8 cellular contexts compared by ENCODE assay signal in the genomic region with DNA sequence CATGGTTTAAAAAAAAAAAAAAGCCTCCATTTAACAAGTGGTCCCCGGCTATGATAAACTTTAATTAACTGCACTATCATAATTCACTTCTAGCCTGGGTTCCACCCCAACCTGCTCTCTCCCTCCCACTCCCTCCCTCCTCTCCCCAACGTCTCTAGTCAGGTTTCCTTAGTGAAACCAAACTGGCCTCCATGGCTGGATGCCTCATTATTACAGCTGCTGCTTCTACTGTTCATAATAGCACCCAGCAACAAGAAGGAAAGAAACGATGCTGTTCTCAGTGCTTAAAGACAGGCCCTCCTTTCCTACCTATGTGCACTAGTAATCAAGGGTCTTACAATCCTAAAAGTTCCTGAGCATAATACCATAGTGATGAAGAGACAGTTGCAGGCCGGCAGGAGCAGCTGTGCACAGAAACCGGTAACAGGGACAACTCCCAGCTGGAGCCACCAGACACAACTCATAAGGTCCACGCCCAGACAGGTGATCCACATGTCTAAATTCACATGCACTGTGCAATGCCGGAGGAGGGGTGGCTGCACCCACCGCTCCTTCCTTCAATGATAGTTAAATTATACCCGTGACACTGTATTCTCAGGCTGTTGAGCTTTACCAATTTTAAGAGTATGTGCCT. TPM values are rescaled to one million over a fixed set of nuclear protein-coding genes. Genes with fewer than 3 reads are reported as not detected.
A peak's percentile ranks its signal among the peaks of the same experiment; 100 is the strongest.
DNase-seq lines count a peak whose midpoint lies in the region; ATAC-seq, FAIRE-seq and TF ChIP-seq lines count a peak whose summit lies in the region.

No MANE protein-coding gene starts in this region.

- peaks cover 5% of the 10 kb centered on the region for H3K9me1 ChIP-seq in K562 (ENCODE audit: control insufficient read depth, insufficient read depth, low read length)

- H4K20me1 ChIP-seq in K562 (replicated peaks; ENCODE audit: control insufficient read depth, insufficient read depth, low read length) = peaks cover 4% of the 10 kb centered on the region; the same call in 1 of the 2 replicates

- H3K9me3 ChIP-seq in K562 (replicated peaks; ENCODE audit: control insufficient read depth, insufficient read depth, low read depth, low read length) (no peaks in the 10 kb centered on the region), skeletal muscle tissue (ENCODE audit: control insufficient read depth in 3 of 3, low read length in 3 of 3) (no peaks in the 10 kb centered on the region)
- H3K9me3 ChIP-seq in effector memory CD4-positive, alpha-beta T cell (ENCODE audit: control insufficient read depth, low read length) = no peaks in the 10 kb centered on the region

- ATAC-seq in K562 (no peak), HG03439 (IDR thresholded peaks at IDR 0.05; ENCODE audit: unreplicated experiment) (no peak)

- TF ChIP-seq CTCF in K562 (IDR thresholded peaks at IDR 0.05 in 2 of 3, conservative IDR thresholded peaks at IDR 0.05 in 1 of 3; ENCODE audit: insufficient read depth in 2 of 3, low read depth in 1 of 3, low read length in 3 of 3) = no peak

- H2AFZ ChIP-seq in K562 (ENCODE audit: low read depth, low read length) = no peak overlapping the region

- H3K79me2 ChIP-seq in K562 (ENCODE audit: control insufficient read depth, insufficient read depth, low read length) = peaks cover 32% of the 10 kb centered on the region

- H3K4me1 ChIP-seq in K562 (replicated peaks in 1 of 2; ENCODE audit: control insufficient read depth in 2 of 2, insufficient read depth in 2 of 2, low read length in 2 of 2) (peaks cover 21 to 37% of the 10 kb centered on the region in 2 experiments), skeletal muscle tissue (ENCODE audit: control insufficient read depth in 3 of 3, insufficient read depth in 3 of 3, low read length in 3 of 3) (peaks cover 39 to 50% (median 44%) of the 10 kb centered on the region in 3 donors)
- H3K4me1 ChIP-seq in effector memory CD4-positive, alpha-beta T cell (ENCODE audit: control insufficient read depth, insufficient read depth, low read length, poor library complexity, severe bottlenecking) = peaks cover 44% of the 10 kb centered on the region

- CTCF ChIA-PET in K562 (lab: Yijun Ruan, JAX; ENCODE audit: low intra/inter-chr PET ratio) = no interaction called here

- H3K27ac ChIP-seq in K562 (ENCODE audit: extremely low read depth, low read depth, low read length) (no peak overlapping the region), skeletal muscle tissue (ENCODE audit: low read depth, low read length) (peak overlapping the region; percentile 92)
- H3K27ac ChIP-seq in effector memory CD4-positive, alpha-beta T cell (ENCODE audit: insufficient read depth, low read length, poor library complexity, severe bottlenecking) = no peak overlapping the region

- WGBS in K562 (ENCODE audit: insufficient coverage, low coverage, missing lambda C conversion rate) = 46% methylated on average over 8 of the region's 9 CpGs

- TF ChIP-seq RAD21 in K562 (CRISPR knock-in tag; conservative IDR thresholded peaks at IDR 0.05 in 1 of 2, IDR thresholded peaks at IDR 0.05 in 1 of 2) = no peak

- FAIRE-seq in K562 (lab: Jason Lieb, UNC) = no peak

- POLR2A ChIA-PET in K562 (lab: Yijun Ruan, JAX) = interaction anchor here (0.6 to 1.4 kb wide), 3 partner anchors 12 to 75 kb away, joined by 3 to 8 read pairs (median 3); no protein-coding TSS in a partner anchor

- no TSS peak for BruUV-seq in K562 (replicated peaks; lab: Mats Ljungman, UMichigan)

- peak; percentile 48 for DNase-seq in stimulated activated CD4-positive, alpha-beta T cell treated with anti-CD3 and anti-CD28 coated beads, Interleukin-15, amount 100 ng/mL, for 24 hours
- no peak for DNase-seq in stimulated activated CD4-positive, alpha-beta T cell treated with anti-CD3 and anti-CD28 coated beads, Interleukin-2, amount 100 ng/mL, for 24 hours
- DNase-seq in NCI-H1105 treated with DMSO at 0.1 percent for 48 hours (lab: John Stamatoyannopoulos, UW) = peak; percentile 74
- no peak for DNase-seq in K562 (ENCODE audit: extremely low read depth in 1 of 4, low spot score in 3 of 4)
- no peak for DNase-seq in effector memory CD4-positive, alpha-beta T cell
- DNase-seq in HCEC 1CT = no peak

- intact Hi-C loops in K562 (cut with micrococcal nuclease) = loop anchor here (5.0 to 10.0 kb wide), 2 partner anchors 35 to 108 kb away; no protein-coding TSS in a partner anchor

- no peak overlapping the region for H3K4me2 ChIP-seq in K562 (ENCODE audit: insufficient read depth, low read length)

- H3K9ac ChIP-seq in K562 (ENCODE audit: insufficient read depth in 1 of 2, low read depth in 2 of 2, low read length in 2 of 2) (no peak overlapping the region), skeletal muscle tissue (ENCODE audit: low read depth in 1 of 3, low read length in 3 of 3) (peak overlapping the region in 2 of 3 donors; percentile 4 to 46)

- no peak for TF ChIP-seq POLR2A in K562 (conservative IDR thresholded peaks at IDR 0.05)

- no peak overlapping the region for H3K4me3 ChIP-seq in K562
- H3K4me3 ChIP-seq in skeletal muscle tissue (ENCODE audit: low read length in 3 of 3) = no peak overlapping the region
- H3K4me3 ChIP-seq in effector memory CD4-positive, alpha-beta T cell (ENCODE audit: insufficient read depth, low read depth, low read length, poor library complexity, severe bottlenecking) = no peak overlapping the region

- TF ChIP-seq EP300 in K562 (IDR thresholded peaks at IDR 0.05; ENCODE audit: low read length) = no peak

- no peaks in the 10 kb centered on the region for H3K27me3 ChIP-seq in K562 (ENCODE audit: control insufficient read depth in 2 of 2, insufficient read depth in 2 of 2, low read length in 2 of 2)
- H3K27me3 ChIP-seq in skeletal muscle tissue (ENCODE audit: control insufficient read depth in 3 of 3, insufficient read depth in 3 of 3, low read length in 3 of 3) = no peaks in the 10 kb centered on the region
- H3K27me3 ChIP-seq in effector memory CD4-positive, alpha-beta T cell (replicated peaks; ENCODE audit: control insufficient read depth, insufficient read depth, low read length, poor library complexity, severe bottlenecking) = no peaks in the 10 kb centered on the region

- H3K36me3 ChIP-seq in K562 (ENCODE audit: control insufficient read depth, insufficient read depth, low read length) (peaks cover 24% of the 10 kb centered on the region; the same call in 2 of the 3 replicates), skeletal muscle tissue (ENCODE audit: control insufficient read depth in 3 of 3, insufficient read depth in 3 of 3, low read length in 3 of 3) (peaks cover 6 to 11% (median 6%) of the 10 kb centered on the region in 3 donors)
- peaks cover 8% of the 10 kb centered on the region for H3K36me3 ChIP-seq in effector memory CD4-positive, alpha-beta T cell (ENCODE audit: control insufficient read depth, insufficient read depth, low read length)

- in situ Hi-C loops in K562 (cut with MboI) = no loop called here

TF ChIP-seq in K562, 482 proteins besides CTCF, POLR2A, EP300 and RAD21:
- TF ChIP-seq SIN3A (IDR thresholded peaks at IDR 0.05; ENCODE audit: borderline replicate concordance in 2 of 2, control insufficient read depth in 1 of 2, low read depth in 2 of 2, low read length in 2 of 2) (no peak), TFAP4 (CRISPR knock-in tag; IDR thresholded peaks at IDR 0.05; ENCODE audit: borderline replicate concordance) (peak; percentile 23; the same call in 1 of the 2 replicates)

RNA-seq across cellular contexts. Expression of gene IRF2BPL, which starts 6.2 kb away (rescaled TPM):
- total RNA-seq in K562 (2011; cell fraction: chromatin; rRNA removed; ENCODE audit: low replicate concordance) = 1.8 and 3.8 TPM in 2 replicates
- 5.5 and 6.5 TPM in 2 replicates for total RNA-seq in K562 (2011; cell fraction: nucleolus; rRNA removed)
- 2.5 and 3.7 TPM in 2 replicates for total RNA-seq in K562 (2011; cell fraction: nucleoplasm; rRNA removed)
- total RNA-seq in K562 (2014; rRNA removed) (14.4 and 18.2 TPM in 2 replicates), K562 (2014; rRNA removed; fragmentation: Illumina TruSeq; extraction: Trizol) (2.4 and 2.5 TPM in 2 replicates), K562 (2015; rRNA removed; fragmentation: Illumina TruSeq; extraction: Trizol) (4.2 and 5.1 TPM in 2 replicates), K562 (2021) (21.6 and 22.1 TPM in 2 replicates), skeletal muscle tissue (20.9 TPM)
- polyA plus RNA-seq in K562 (2011; rRNA removed) (1.3 and 2.8 TPM in 2 replicates), K562 (2014; fragmentation: Illumina TruSeq; extraction: Trizol) (2.5 and 3.6 TPM in 2 replicates), K562 (2014; fragmentation: Nextera tagmentation; extraction: Ambion mirVana) (under 1 TPM; 0.52 to 0.75 TPM), K562 (2014; rRNA removed) (6.5 and 6.9 TPM in 2 replicates)
- 1.7 and 4.5 TPM in 2 replicates for polyA plus RNA-seq in K562 (2011; cell fraction: cytosol; rRNA removed)
- 3.2 and 4.7 TPM in 2 replicates for polyA plus RNA-seq in K562 (2011; cell fraction: nucleus; rRNA removed)
- 16.8 and 19.2 TPM in 2 replicates for polyA plus RNA-seq in K562 (2012)
- 2.2 TPM in 2 replicates for polyA minus RNA-seq in K562 (2011; rRNA and poly(A)+ RNA removed)
- polyA minus RNA-seq in K562 (2011; cell fraction: cytosol; rRNA and poly(A)+ RNA removed) = 6.6 and 10.5 TPM in 2 replicates
- 3.1 and 5.6 TPM in 2 replicates for polyA minus RNA-seq in K562 (2011; cell fraction: nucleus; rRNA and poly(A)+ RNA removed)

Comparison
In these comparisons a context has a peak if more than half of its experiments do, and no peak if none do; other contexts are left out.
1. DNase-seq: peak in stimulated activated CD4-positive, alpha-beta T cell treated with anti-CD3 and anti-CD28 coated beads, Interleukin-15, amount 100 ng/mL, for 24 hours (single experiment) and NCI-H1105 treated with DMSO at 0.1 percent for 48 hours (single experiment); none in stimulated activated CD4-positive, alpha-beta T cell treated with anti-CD3 and anti-CD28 coated beads, Interleukin-2, amount 100 ng/mL, for 24 hours (0 of 2), K562 (0 of 4), effector memory CD4-positive, alpha-beta T cell (0 of 3) and HCEC 1CT (single experiment).
2. H3K9ac ChIP-seq: peak in skeletal muscle tissue (2 of 3); none in K562 (0 of 2).